Comparison of ENCODE assay signal across 10 cellular contexts in genomic region chr15:74776851-74777768, GRCh38. TPM values are rescaled to one million over a fixed set of nuclear protein-coding genes. Genes with fewer than 3 reads are reported as not detected.
DNase-seq lines count a peak whose midpoint lies in the region; ATAC-seq lines count a peak whose summit lies in the region.
"Had no signal": no experiment of that assay in that cellular context is flagged by ENCODE, and none has a peak within 500 bp of the region (broad histone marks: within the 10 kb centered on the region; RNA-seq: fewer than 3 reads in every experiment).

No MANE protein-coding gene starts in this region.

- POLR2A ChIA-PET in activated CD4-positive, alpha-beta T cell treated with anti-CD3 and anti-CD28 coated beads for 36 hours (lab: Charles Lee), result interaction anchor here (0.6 to 2.5 kb wide), 7 partner anchors 11 to 677 kb away, joined by 3 to 21 read pairs (median 5); no protein-coding TSS in a partner anchor

- H3K27ac ChIP-seq in HUES6 (ENCODE audit: low read depth, low read length), result no peak overlapping the region; the same call in 1 of the 2 replicates
- peak overlapping the region; percentile 29 to 63 for H3K27ac ChIP-seq in esophagus (ENCODE audit: low read depth in 2 of 2, low read length in 1 of 2)

- peak overlapping the region; percentile 68 for H3K4me3 Mint-ChIP-seq in activated CD4-positive, alpha-beta T cell treated with anti-CD3 and anti-CD28 coated beads for 36 hours
- H3K4me3 Mint-ChIP-seq in stimulated activated effector memory CD8-positive, alpha-beta T cell treated with anti-CD3 and anti-CD28 coated beads, Interleukin-12 subunit alpha, Interleukin-12 subunit beta, amount 100 ng/mL, for 72 hours, result peak overlapping the region; percentile 96

- no peaks in the 10 kb centered on the region for H3K9me3 ChIP-seq in HUES6 (ENCODE audit: control insufficient read depth, insufficient read depth, low read depth, low read length)
- H3K9me3 ChIP-seq in esophagus (ENCODE audit: control insufficient read depth in 2 of 2, insufficient read depth in 1 of 2, low read depth in 1 of 2, low read length in 1 of 2), result no peaks in the 10 kb centered on the region

- peaks cover 15% of the 10 kb centered on the region for H3K27me3 ChIP-seq in HUES6 (ENCODE audit: control insufficient read depth, insufficient read depth, low read length)
- H3K27me3 ChIP-seq in esophagus (ENCODE audit: control insufficient read depth in 1 of 2, insufficient read depth in 2 of 2, low read length in 2 of 2), result no peaks in the 10 kb centered on the region

- peak; percentile 76 for DNase-seq in activated CD4-positive, alpha-beta T cell treated with anti-CD3 and anti-CD28 coated beads for 36 hours
- DNase-seq in stimulated activated effector memory CD8-positive, alpha-beta T cell treated with anti-CD3 and anti-CD28 coated beads, Interleukin-12 subunit alpha, Interleukin-12 subunit beta, amount 100 ng/mL, for 72 hours (ENCODE audit: low spot score in 2 of 2), result peak in 1 of 2 donors; percentile 77
- DNase-seq in DMS153 treated with DMSO at 0.1 percent for 48 hours (lab: John Stamatoyannopoulos, UW; ENCODE audit: unreplicated experiment) (no peak), HUDEP-2 (lab: John Stamatoyannopoulos, UW; ENCODE audit: unreplicated experiment in 76 of 76) (no peak)

- CTCF ChIA-PET in activated CD4-positive, alpha-beta T cell treated with anti-CD3 and anti-CD28 coated beads for 36 hours (lab: Charles Lee), result interaction anchor here (0.5 to 22.1 kb wide), 17 partner anchors 2 to 380 kb away, joined by 3 to 743 read pairs (median 3); partner anchors contain the start of gene CSK

- H3K27ac Mint-ChIP-seq in activated CD4-positive, alpha-beta T cell treated with anti-CD3 and anti-CD28 coated beads for 36 hours, result peak overlapping the region; percentile 99
- peak overlapping the region; percentile 99 for H3K27ac Mint-ChIP-seq in stimulated activated effector memory CD8-positive, alpha-beta T cell treated with anti-CD3 and anti-CD28 coated beads, Interleukin-12 subunit alpha, Interleukin-12 subunit beta, amount 100 ng/mL, for 72 hours

- peak overlapping the region; percentile 55 for H3K9ac ChIP-seq in HUES6 (ENCODE audit: low read length)

- H3K36me3 Mint-ChIP-seq in activated CD4-positive, alpha-beta T cell treated with anti-CD3 and anti-CD28 coated beads for 36 hours (ENCODE audit: low read depth), result no peaks in the 10 kb centered on the region
- peaks cover 18% of the 10 kb centered on the region for H3K36me3 Mint-ChIP-seq in stimulated activated effector memory CD8-positive, alpha-beta T cell treated with anti-CD3 and anti-CD28 coated beads, Interleukin-12 subunit alpha, Interleukin-12 subunit beta, amount 100 ng/mL, for 72 hours

- peaks cover 60% of the 10 kb centered on the region for H3K4me1 ChIP-seq in HUES6 (ENCODE audit: control insufficient read depth, insufficient read depth, low read length)
- H3K4me1 ChIP-seq in esophagus (ENCODE audit: control insufficient read depth in 2 of 2, insufficient read depth in 2 of 2, low read length in 1 of 2), result peaks cover 3 to 23% of the 10 kb centered on the region in 2 donors

- no peaks in the 10 kb centered on the region for H3K9me3 Mint-ChIP-seq in activated CD4-positive, alpha-beta T cell treated with anti-CD3 and anti-CD28 coated beads for 36 hours (ENCODE audit: low read depth)
- H3K9me3 Mint-ChIP-seq in stimulated activated effector memory CD8-positive, alpha-beta T cell treated with anti-CD3 and anti-CD28 coated beads, Interleukin-12 subunit alpha, Interleukin-12 subunit beta, amount 100 ng/mL, for 72 hours, result no peaks in the 10 kb centered on the region

- peaks cover 73% of the 10 kb centered on the region for H3K4me1 Mint-ChIP-seq in activated CD4-positive, alpha-beta T cell treated with anti-CD3 and anti-CD28 coated beads for 36 hours
- peaks cover 55% of the 10 kb centered on the region for H3K4me1 Mint-ChIP-seq in stimulated activated effector memory CD8-positive, alpha-beta T cell treated with anti-CD3 and anti-CD28 coated beads, Interleukin-12 subunit alpha, Interleukin-12 subunit beta, amount 100 ng/mL, for 72 hours

- intact Hi-C loops in activated CD4-positive, alpha-beta T cell treated with anti-CD3 and anti-CD28 coated beads for 36 hours (cut with DNase I, micrococcal nuclease), result no loop called here

- no peaks in the 10 kb centered on the region for H3K27me3 Mint-ChIP-seq in activated CD4-positive, alpha-beta T cell treated with anti-CD3 and anti-CD28 coated beads for 36 hours

- ATAC-seq in GM18909 (IDR thresholded peaks at IDR 0.05; ENCODE audit: poor library complexity, unreplicated experiment) (peak; percentile 39), HG03442 (IDR thresholded peaks at IDR 0.05; ENCODE audit: unreplicated experiment) (no peak)
- peak; percentile 61 for ATAC-seq in activated CD4-positive, alpha-beta T cell treated with anti-CD3 and anti-CD28 coated beads for 36 hours
- ATAC-seq in stimulated activated effector memory CD8-positive, alpha-beta T cell treated with anti-CD3 and anti-CD28 coated beads, Interleukin-12 subunit alpha, Interleukin-12 subunit beta, amount 100 ng/mL, for 72 hours, result peak; percentile 53

- H3K4me3 ChIP-seq in HUES6 (ENCODE audit: low read depth, low read length), result no peak overlapping the region
- no peak overlapping the region for H3K4me3 ChIP-seq in esophagus (ENCODE audit: low read depth in 1 of 2, low read length in 2 of 2)

- H3K36me3 ChIP-seq in HUES6 (ENCODE audit: control insufficient read depth, insufficient read depth, low read length) (no peaks in the 10 kb centered on the region), esophagus (ENCODE audit: control insufficient read depth in 2 of 2, insufficient read depth in 2 of 2, low read length in 1 of 2) (no peaks in the 10 kb centered on the region)

- WGBS in esophagus, 2 donors, result 41 to 42% methylated on average over 13 of the region's 13 CpGs

RNA-seq across cellular contexts. Expression of gene CSK, which starts 4.8 kb away (rescaled TPM):
- total RNA-seq in activated CD4-positive, alpha-beta T cell treated with anti-CD3 and anti-CD28 coated beads for 36 hours, result 100 to 1,000 TPM; 229 to 272 TPM
- polyA plus RNA-seq in esophagus, result 10 to 100 TPM; 79.2 to 96.8 TPM

RNA-seq across cellular contexts. Expression of gene CYP1A2, which starts 28.5 kb away (rescaled TPM):
- not detected for total RNA-seq in activated CD4-positive, alpha-beta T cell treated with anti-CD3 and anti-CD28 coated beads for 36 hours
- under 1 TPM in 1 of 2 donors, not detected in 1; 0.06 TPM for polyA plus RNA-seq in esophagus
- total RNA-seq: T-helper 1 cell treated with Interleukin-12 subunit alpha and Interleukin-12 subunit beta and Interleukin-4 antibody, amounts not matched to agents 30 ng/mL and 1 ng/mL, for 36 hours had no signal

RNA-seq across cellular contexts. Expression of gene LMAN1L, which starts 35.5 kb away (rescaled TPM):
- under 1 TPM in 1 of 2 experiments, not detected in 1; 0.25 TPM for total RNA-seq in activated CD4-positive, alpha-beta T cell treated with anti-CD3 and anti-CD28 coated beads for 36 hours
- polyA plus RNA-seq in esophagus, result under 1 TPM; 0.27 to 0.61 TPM
- polyA plus RNA-seq: keratinocyte had no signal

RNA-seq across cellular contexts. Expression of gene CPLX3, which starts 49.3 kb away (rescaled TPM):
- total RNA-seq in activated CD4-positive, alpha-beta T cell treated with anti-CD3 and anti-CD28 coated beads for 36 hours, result under 1 TPM in 1 of 2 experiments, not detected in 1; 0.11 TPM
- 1 to 10 TPM in 1 of 2 donors, under 1 TPM in 1; 0.48 to 1.2 TPM for polyA plus RNA-seq in esophagus
- polyA plus RNA-seq: keratinocyte had no signal

RNA-seq across cellular contexts. Expression of gene CYP1A1, which starts 51.8 kb away (rescaled TPM):
- 1 to 10 TPM; 2.0 to 2.2 TPM for total RNA-seq in activated CD4-positive, alpha-beta T cell treated with anti-CD3 and anti-CD28 coated beads for 36 hours
- 1 to 10 TPM in 1 of 2 donors, under 1 TPM in 1; 0.08 to 1.9 TPM for polyA plus RNA-seq in esophagus
